ENCODE assay signal across 13 cellular contexts in genomic region chr10:89431977-89432376, GRCh38. TPM values are rescaled to one million over a fixed set of nuclear protein-coding genes. Genes with fewer than 3 reads are reported as not detected.
DNase-seq lines count a peak whose midpoint lies in the region; ATAC-seq, FAIRE-seq and TF ChIP-seq lines count a peak whose summit lies in the region.
"Had no signal": no experiment of that assay in that cellular context is flagged by ENCODE, and none has a peak within 500 bp of the region (broad histone marks: within the 10 kb centered on the region; RNA-seq: fewer than 3 reads in every experiment).

No MANE protein-coding gene starts in this region.

- H3K4me3 ChIP-seq in fibroblast of villous mesenchyme (ENCODE audit: low read depth, low read length), result no peak overlapping the region

- ATAC-seq in omental fat pad (ENCODE audit: low FRiP score) (peak; percentile 23), GM21447 (IDR thresholded peaks at IDR 0.05; ENCODE audit: unreplicated experiment) (no peak), GM19023 (IDR thresholded peaks at IDR 0.05; ENCODE audit: unreplicated experiment) (no peak)

- FAIRE-seq in GM19239 (lab: Jason Lieb, UNC) (peak; percentile 47), RCC 7860 (lab: Jason Lieb, UNC) (peak; percentile 87)

- no peak for TF ChIP-seq CTCF in fibroblast of villous mesenchyme (IDR thresholded peaks at IDR 0.05; ENCODE audit: insufficient read depth, low read depth, low read length)
- no peak for TF ChIP-seq CTCF in omental fat pad (IDR thresholded peaks at IDR 0.05)

- no peak for DNase-seq in GM19239 (ENCODE audit: insufficient read length, low spot score)
- DNase-seq in RCC 7860 (ENCODE audit: low spot score), result peak; percentile 70
- DNase-seq in fibroblast of villous mesenchyme (ENCODE audit: low read depth), result peak; percentile 35
- no peak for DNase-seq in omental fat pad (ENCODE audit: low spot score)
- no peak for DNase-seq in activated effector memory CD4-positive, alpha-beta T cell treated with anti-CD3 and anti-CD28 coated beads, Interleukin-2, amount 50 U/mL, for 16 hours
- DNase-seq: activated CD4-positive, alpha-beta T cell treated with anti-CD3 and anti-CD28 coated beads, Interleukin-2, amount 50 U/mL, for 4 hours; activated naive CD4-positive, alpha-beta T cell treated with anti-CD3 and anti-CD28 coated beads for 36 hours; effector CD8-positive, alpha-beta T cell; stimulated activated CD4-positive, alpha-beta T cell treated with anti-CD3 and anti-CD28 coated beads, Interleukin-4, amount 100 ng/mL, for 24 hours; SW 1271 had no signal

RNA-seq across cellular contexts. Expression of gene IFIT5, which starts 17.6 kb away (rescaled TPM):
- 36.7 and 52.7 TPM in 2 replicates for total RNA-seq in fibroblast of villous mesenchyme
- 10 to 100 TPM in 3 of 4 donors, 1 to 10 TPM in 1; 6.9 to 32.8 (median 17.3) TPM for total RNA-seq in omental fat pad

RNA-seq across cellular contexts. Expression of gene IFIT1, which starts 39.6 kb away (rescaled TPM):
- total RNA-seq in fibroblast of villous mesenchyme, result 32.9 and 70.8 TPM in 2 replicates
- total RNA-seq in omental fat pad, result 10 to 100 TPM in 2 of 4 donors, 1 to 10 TPM in 2; 8.1 to 30.9 (median 11.6) TPM

RNA-seq across cellular contexts. Expression of gene IFIT1B, which starts 54.1 kb away (rescaled TPM):
- total RNA-seq in fibroblast of villous mesenchyme (under 0.01 TPM in 1 of 2 replicates, not detected in the other), omental fat pad (not detected)
- total RNA-seq: activated naive CD4-positive, alpha-beta T cell treated with anti-CD3 and anti-CD28 coated beads for 36 hours; NCI-H460 had no signal

Comparison
In these comparisons a context has a peak if more than half of its experiments do, and no peak if none do; other contexts are left out.
1. DNase-seq: peak in RCC 7860 (single experiment) and fibroblast of villous mesenchyme (single experiment); none in GM19239 (single experiment), omental fat pad (single experiment) and activated effector memory CD4-positive, alpha-beta T cell treated with anti-CD3 and anti-CD28 coated beads, Interleukin-2, amount 50 U/mL, for 16 hours (single experiment).